Comparison of ENCODE assay signal across 17 cellular contexts in genomic region chr11:92026664-92027063, GRCh38.
DNase-seq lines count a peak whose midpoint lies in the region; ATAC-seq, FAIRE-seq and TF ChIP-seq lines count a peak whose summit lies in the region.
"Had no signal": no experiment of that assay in that cellular context is flagged by ENCODE, and none has a peak within 500 bp of the region (broad histone marks: within the 10 kb centered on the region; RNA-seq: fewer than 3 reads in every experiment).

No MANE protein-coding gene starts in this region.

- H3K4me2 ChIP-seq in K562 (ENCODE audit: insufficient read depth, low read length): no peak overlapping the region

- H3K9me1 ChIP-seq in K562 (ENCODE audit: control insufficient read depth, insufficient read depth, low read length): no peaks in the 10 kb centered on the region

- H3K27me3 ChIP-seq in K562 (ENCODE audit: control insufficient read depth in 2 of 2, insufficient read depth in 2 of 2, low read length in 2 of 2): no peaks in the 10 kb centered on the region

- no peak for TF ChIP-seq EP300 in K562 (IDR thresholded peaks at IDR 0.05; ENCODE audit: low read length)

- H3K36me3 Mint-ChIP-seq in mesothelial cell of epicardium: no peaks in the 10 kb centered on the region
- H3K36me3 Mint-ChIP-seq: CD8-positive, alpha-beta T cell had no signal

- no peak for FAIRE-seq in K562 (lab: Jason Lieb, UNC)
- FAIRE-seq: GM12878, H54 had no signal

- CTCF ChIA-PET in K562 (lab: Yijun Ruan, JAX; ENCODE audit: low intra/inter-chr PET ratio): no interaction called here

- H3K27ac ChIP-seq in K562 (ENCODE audit: extremely low read depth, low read depth, low read length): no peak overlapping the region

- H3K9ac ChIP-seq in K562 (ENCODE audit: insufficient read depth in 1 of 2, low read depth in 2 of 2, low read length in 2 of 2): no peak overlapping the region

- WGBS in K562 (ENCODE audit: insufficient coverage, low coverage, missing lambda C conversion rate): 25% methylated on average over 1 of the region's 7 CpGs

- no peaks in the 10 kb centered on the region for H3K79me2 ChIP-seq in K562 (ENCODE audit: control insufficient read depth, insufficient read depth, low read length)

- H3K9me3 Mint-ChIP-seq in mesothelial cell of epicardium: peaks cover 9% of the 10 kb centered on the region

- no peaks in the 10 kb centered on the region for H3K9me3 ChIP-seq in K562 (replicated peaks; ENCODE audit: control insufficient read depth, insufficient read depth, low read depth, low read length)

- H4K20me1 ChIP-seq in K562 (replicated peaks; ENCODE audit: control insufficient read depth, insufficient read depth, low read length): no peaks in the 10 kb centered on the region

- no peak overlapping the region for H3K27ac Mint-ChIP-seq in mesothelial cell of epicardium
- H3K27ac Mint-ChIP-seq: CD8-positive, alpha-beta T cell had no signal

- TF ChIP-seq POLR2A in K562 (conservative IDR thresholded peaks at IDR 0.05): no peak

- BruUV-seq in K562 (replicated peaks; lab: Mats Ljungman, UMichigan): no TSS peak

- DNase-seq in NCI-H748 (lab: John Stamatoyannopoulos, UW; ENCODE audit: unreplicated experiment) (peak; percentile 29), NCI-H748 treated with DMSO at 0.1 percent for 48 hours (lab: John Stamatoyannopoulos, UW) (no peak), K562 (ENCODE audit: extremely low read depth in 1 of 4, low spot score in 3 of 4) (no peak), mesothelial cell of epicardium (ENCODE audit: low spot score in 2 of 2, unreplicated experiment in 2 of 2) (no peak), left colon (no peak), AG08395 (ENCODE audit: low spot score) (no peak)
- no peak for DNase-seq in stimulated activated CD4-positive, alpha-beta T cell treated with anti-CD3 and anti-CD28 coated beads, Interleukin-4, amount 100 ng/mL, for 1 hour
- DNase-seq: 8988T; CD8-positive, alpha-beta T cell; GDM1; MV-4-11; NCI-H1436 treated with DMSO at 0.1 percent for 48 hours; NCI-H2081 had no signal

- H3K36me3 ChIP-seq in K562 (ENCODE audit: control insufficient read depth, insufficient read depth, low read length): no peaks in the 10 kb centered on the region

- peak overlapping the region; percentile 47 for H3K4me3 Mint-ChIP-seq in mesothelial cell of epicardium
- H3K4me3 Mint-ChIP-seq: CD8-positive, alpha-beta T cell had no signal

- H3K4me1 ChIP-seq in K562 (replicated peaks in 1 of 2; ENCODE audit: control insufficient read depth in 2 of 2, insufficient read depth in 2 of 2, low read length in 2 of 2): no peaks in the 10 kb centered on the region

- no peaks in the 10 kb centered on the region for H3K27me3 Mint-ChIP-seq in mesothelial cell of epicardium (ENCODE audit: low read depth)

- H3K4me3 ChIP-seq in K562: no peak overlapping the region
- H3K4me3 ChIP-seq: GM12878 had no signal

- peak overlapping the region; percentile 55 for H2AFZ ChIP-seq in K562 (ENCODE audit: low read depth, low read length)

- intact Hi-C loops in K562 (cut with micrococcal nuclease) (no loop called here), left colon (cut with DNase I, micrococcal nuclease) (no loop called here)

- in situ Hi-C loops in K562 (cut with MboI): no loop called here

- ATAC-seq in K562: no peak
- no peak for ATAC-seq in left colon
- no peak for ATAC-seq in GM18517 (IDR thresholded peaks at IDR 0.05; ENCODE audit: unreplicated experiment)
- ATAC-seq: CD8-positive, alpha-beta T cell; GM12878; Panc1 had no signal

- H3K4me1 Mint-ChIP-seq in mesothelial cell of epicardium: peaks cover 11% of the 10 kb centered on the region

- TF ChIP-seq CTCF in K562 (IDR thresholded peaks at IDR 0.05 in 2 of 3, conservative IDR thresholded peaks at IDR 0.05 in 1 of 3; ENCODE audit: insufficient read depth in 2 of 3, low read depth in 1 of 3, low read length in 3 of 3) (no peak), mesothelial cell of epicardium (IDR thresholded peaks at IDR 0.05; ENCODE audit: unreplicated experiment) (no peak)

- no peak for TF ChIP-seq RAD21 in K562 (CRISPR knock-in tag; conservative IDR thresholded peaks at IDR 0.05 in 1 of 2, IDR thresholded peaks at IDR 0.05 in 1 of 2)

- POLR2A ChIA-PET in K562 (lab: Yijun Ruan, JAX): no interaction called here

TF ChIP-seq in K562, 482 proteins besides CTCF, POLR2A, EP300 and RAD21:
- TF ChIP-seq SNRNP70 (optimal IDR thresholded peaks at IDR 0.05; ENCODE audit: low read depth, low read length) (no peak), RFX1 (IDR thresholded peaks at IDR 0.05) (no peak), TGIF2 (CRISPR knock-in tag; IDR thresholded peaks at IDR 0.05) (no peak), HSF4 (CRISPR knock-in tag; IDR thresholded peaks at IDR 0.05; ENCODE audit: borderline replicate concordance) (no peak), SAFB2 (IDR thresholded peaks at IDR 0.05; ENCODE audit: borderline replicate concordance, low read depth, low read length, severe bottlenecking) (no peak), ZNF184 (CRISPR knock-in tag; IDR thresholded peaks at IDR 0.05) (no peak), ZNF282 (CRISPR knock-in tag; IDR thresholded peaks at IDR 0.05) (no peak), FOXM1 (IDR thresholded peaks at IDR 0.05; ENCODE audit: low read depth) (no peak), FOXM1 (CRISPR knock-in tag; IDR thresholded peaks at IDR 0.05; ENCODE audit: low read depth) (no peak), HMBOX1 (IDR thresholded peaks at IDR 0.05) (no peak), SNIP1 (IDR thresholded peaks at IDR 0.05; ENCODE audit: low read depth) (no peak), ZNF639 (CRISPR knock-in tag; conservative IDR thresholded peaks at IDR 0.05 in 1 of 2, IDR thresholded peaks at IDR 0.05 in 1 of 2) (no peak), NEUROD1 (IDR thresholded peaks at IDR 0.05; ENCODE audit: borderline replicate concordance, low read depth, low read length, partially characterized antibody) (no peak)
- TF ChIP-seq, protein P1, sequence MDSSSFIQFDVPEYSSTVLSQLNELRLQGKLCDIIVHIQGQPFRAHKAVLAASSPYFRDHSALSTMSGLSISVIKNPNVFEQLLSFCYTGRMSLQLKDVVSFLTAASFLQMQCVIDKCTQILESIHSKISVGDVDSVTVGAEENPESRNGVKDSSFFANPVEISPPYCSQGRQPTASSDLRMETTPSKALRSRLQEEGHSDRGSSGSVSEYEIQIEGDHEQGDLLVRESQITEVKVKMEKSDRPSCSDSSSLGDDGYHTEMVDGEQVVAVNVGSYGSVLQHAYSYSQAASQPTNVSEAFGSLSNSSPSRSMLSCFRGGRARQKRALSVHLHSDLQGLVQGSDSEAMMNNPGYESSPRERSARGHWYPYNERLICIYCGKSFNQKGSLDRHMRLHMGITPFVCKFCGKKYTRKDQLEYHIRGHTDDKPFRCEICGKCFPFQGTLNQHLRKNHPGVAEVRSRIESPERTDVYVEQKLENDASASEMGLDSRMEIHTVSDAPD (CRISPR knock-in tag; IDR thresholded peaks at IDR 0.05): no peak
- TF ChIP-seq, protein P2, sequence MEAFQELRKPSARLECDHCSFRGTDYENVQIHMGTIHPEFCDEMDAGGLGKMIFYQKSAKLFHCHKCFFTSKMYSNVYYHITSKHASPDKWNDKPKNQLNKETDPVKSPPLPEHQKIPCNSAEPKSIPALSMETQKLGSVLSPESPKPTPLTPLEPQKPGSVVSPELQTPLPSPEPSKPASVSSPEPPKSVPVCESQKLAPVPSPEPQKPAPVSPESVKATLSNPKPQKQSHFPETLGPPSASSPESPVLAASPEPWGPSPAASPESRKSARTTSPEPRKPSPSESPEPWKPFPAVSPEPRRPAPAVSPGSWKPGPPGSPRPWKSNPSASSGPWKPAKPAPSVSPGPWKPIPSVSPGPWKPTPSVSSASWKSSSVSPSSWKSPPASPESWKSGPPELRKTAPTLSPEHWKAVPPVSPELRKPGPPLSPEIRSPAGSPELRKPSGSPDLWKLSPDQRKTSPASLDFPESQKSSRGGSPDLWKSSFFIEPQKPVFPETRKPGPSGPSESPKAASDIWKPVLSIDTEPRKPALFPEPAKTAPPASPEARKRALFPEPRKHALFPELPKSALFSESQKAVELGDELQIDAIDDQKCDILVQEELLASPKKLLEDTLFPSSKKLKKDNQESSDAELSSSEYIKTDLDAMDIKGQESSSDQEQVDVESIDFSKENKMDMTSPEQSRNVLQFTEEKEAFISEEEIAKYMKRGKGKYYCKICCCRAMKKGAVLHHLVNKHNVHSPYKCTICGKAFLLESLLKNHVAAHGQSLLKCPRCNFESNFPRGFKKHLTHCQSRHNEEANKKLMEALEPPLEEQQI (IDR thresholded peaks at IDR 0.05): no peak
